Comparison of ENCODE assay signal across 8 cellular contexts in the genomic region with DNA sequence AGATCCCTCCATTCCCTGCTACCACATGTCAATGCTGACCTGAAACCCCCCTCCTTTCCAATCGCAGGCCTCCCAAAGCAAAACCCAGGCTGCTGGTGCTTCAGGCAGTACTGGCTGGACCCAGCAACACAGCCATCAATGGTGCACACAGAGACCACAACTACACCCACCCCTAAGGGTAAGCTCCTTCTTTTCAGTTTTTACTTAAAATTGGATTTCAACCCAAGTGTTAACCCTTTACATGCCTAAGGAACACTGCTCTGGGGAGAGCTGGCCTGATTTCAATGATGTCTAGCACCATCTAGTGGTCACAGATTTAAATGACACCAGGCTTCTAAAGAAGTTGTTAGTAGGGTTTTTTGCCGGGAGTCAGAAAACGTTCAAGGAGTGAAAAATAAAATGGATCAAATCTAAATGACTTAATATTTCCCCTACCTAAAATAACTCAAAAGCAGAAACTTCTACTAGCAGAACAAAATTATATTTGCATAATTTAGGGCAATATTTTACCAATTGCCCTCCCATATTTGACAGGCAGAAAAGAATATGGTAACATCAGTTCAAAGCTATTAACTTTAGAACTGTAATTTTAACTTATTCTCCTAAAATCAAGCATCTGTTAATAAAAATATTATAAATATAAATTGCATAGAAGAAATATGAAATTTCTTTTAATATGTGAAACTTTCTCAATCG. TPM values are rescaled to one million over a fixed set of nuclear protein-coding genes. Genes with fewer than 3 reads are reported as not detected.
A peak's percentile ranks its signal among the peaks of the same experiment; 100 is the strongest.
DNase-seq lines count a peak whose midpoint lies in the region; ATAC-seq, FAIRE-seq and TF ChIP-seq lines count a peak whose summit lies in the region.

No MANE protein-coding gene starts in this region.

- H4K20me1 ChIP-seq in GM23338 (replicated peaks; ENCODE audit: insufficient read depth): no peaks in the 10 kb centered on the region

- peak; percentile 87 for DNase-seq in D721Med (ENCODE audit: insufficient read length, low spot score)
- DNase-seq in GM23338 (ENCODE audit: low spot score): peak; percentile 92
- DNase-seq in NCI-H2227 (lab: John Stamatoyannopoulos, UW; ENCODE audit: unreplicated experiment): peak; percentile 82
- DNase-seq in activated CD4-positive, alpha-beta T cell treated with anti-CD3 and anti-CD28 coated beads, Interleukin-2, amount 50 U/mL, for 48 hours: peak; percentile 2 to 6
- DNase-seq in germinal center (ENCODE audit: low spot score): peak; percentile 61
- DNase-seq in pulmonary artery endothelial cell (ENCODE audit: low read depth, low spot score): peak; percentile 5

- TF ChIP-seq CTCF in D721Med (IDR thresholded peaks at IDR 0.05; ENCODE audit: insufficient read depth, missing control alignments) (peak; percentile 81), GM23338 (conservative IDR thresholded peaks at IDR 0.05; ENCODE audit: low read depth in 2 of 2) (peak; percentile 83 to 97)

- peaks cover 7% of the 10 kb centered on the region for H3K4me1 Mint-ChIP-seq in GM23338

- peaks cover 17% of the 10 kb centered on the region; the same call in 2 of the 3 replicates for H3K36me3 Mint-ChIP-seq in GM23338 (ENCODE audit: low read depth)

- H3K9me3 Mint-ChIP-seq in GM23338: no peaks in the 10 kb centered on the region

- H3F3A ChIP-seq in GM23338 (replicated peaks; ENCODE audit: low read depth): no peaks in the 10 kb centered on the region

- H3K36me3 ChIP-seq in GM23338 (ENCODE audit: insufficient read depth): no peaks in the 10 kb centered on the region; the same call in 1 of the 2 replicates

- H3K4me1 ChIP-seq in GM23338 (ENCODE audit: insufficient read depth): no peaks in the 10 kb centered on the region

- H3K4me3 ChIP-seq in GM23338: no peak overlapping the region

- no peak overlapping the region for H3K4me3 Mint-ChIP-seq in GM23338

- H3K27me3 Mint-ChIP-seq in GM23338 (ENCODE audit: insufficient read depth, low read depth, poor library complexity): peaks cover 7% of the 10 kb centered on the region

- FAIRE-seq in D721Med (lab: Jason Lieb, UNC): peak; percentile 100

- H3K9me2 ChIP-seq in GM23338 (ENCODE audit: insufficient read depth): no peaks in the 10 kb centered on the region

- no peak overlapping the region for H2AFZ ChIP-seq in GM23338

- no peak overlapping the region for H3K27ac ChIP-seq in GM23338 (ENCODE audit: low read depth)

- no peaks in the 10 kb centered on the region for H3K79me2 ChIP-seq in GM23338 (replicated peaks; ENCODE audit: insufficient read depth)

- H3K27me3 ChIP-seq in GM23338 (ENCODE audit: insufficient read depth): no peaks in the 10 kb centered on the region

- no peak overlapping the region for H3K4me2 ChIP-seq in GM23338

- ATAC-seq in GM23338: peak; percentile 65
- no peak for ATAC-seq in HG03196 (IDR thresholded peaks at IDR 0.05; ENCODE audit: unreplicated experiment)
- ATAC-seq in GM18873 (IDR thresholded peaks at IDR 0.05; ENCODE audit: low FRiP score, unreplicated experiment): no peak

- no peak overlapping the region; the same call in 1 of the 2 replicates for H3K27ac Mint-ChIP-seq in GM23338

TF ChIP-seq in GM23338, 12 proteins besides CTCF, POLR2A, EP300 and RAD21:
- no peak for TF ChIP-seq POLR2AphosphoS5 (IDR thresholded peaks at IDR 0.05; ENCODE audit: low read depth)
TF ChIP-seq in GM23338: peak in this region for 0.

RNA-seq across cellular contexts. Expression of a gene that starts 24.6 kb away (rescaled TPM):
- 23.5 and 35.5 TPM in 2 replicates for total RNA-seq in GM23338 (2014; rRNA removed; shearing (Covaris generic))
- polyA plus RNA-seq in GM23338 (2016; fragmentation: Nextera tagmentation; extraction: Ambion mirVana): 5.8 and 6.1 TPM in 2 replicates
- 49.4 and 63.2 TPM in 2 replicates for total RNA-seq in pulmonary artery endothelial cell

RNA-seq across cellular contexts. Expression of a gene that starts 59.8 kb away (rescaled TPM):
- total RNA-seq in GM23338 (2014; rRNA removed; shearing (Covaris generic)): 225 and 233 TPM in 2 replicates
- 273 and 280 TPM in 2 replicates for polyA plus RNA-seq in GM23338 (2016; fragmentation: Nextera tagmentation; extraction: Ambion mirVana)
- 138 and 175 TPM in 2 replicates for total RNA-seq in pulmonary artery endothelial cell

Comparison
In these comparisons a context has a peak if more than half of its experiments do, and no peak if none do; other contexts are left out.
1. DNase-seq: peak in every context shown above with its lines; median percentile 92 in GM23338; 87 in D721Med; 82 in NCI-H2227; 61 in germinal center; 5 in pulmonary artery endothelial cell; 4 in activated CD4-positive, alpha-beta T cell treated with anti-CD3 and anti-CD28 coated beads, Interleukin-2, amount 50 U/mL, for 48 hours.